Comparison of ENCODE assay signal across 21 cellular contexts in genomic region chr15:58378241-58379085, GRCh38. TPM values are rescaled to one million over a fixed set of nuclear protein-coding genes. Genes with fewer than 3 reads are reported as not detected.
DNase-seq lines count a peak whose midpoint lies in the region; ATAC-seq, FAIRE-seq and TF ChIP-seq lines count a peak whose summit lies in the region.
"Had no signal": no experiment of that assay in that cellular context is flagged by ENCODE, and none has a peak within 500 bp of the region (broad histone marks: within the 10 kb centered on the region; RNA-seq: fewer than 3 reads in every experiment).

No MANE protein-coding gene starts in this region.

- peak overlapping the region; percentile 1 to 14 for H3K27ac Mint-ChIP-seq in stimulated activated naive CD8-positive, alpha-beta T cell treated with anti-CD3 and anti-CD28 coated beads, Interleukin-15, amount 100 ng/mL, for 72 hours
- H3K27ac Mint-ChIP-seq: activated CD8-positive, alpha-beta memory T cell treated with anti-CD3 and anti-CD28 coated beads, Interleukin-2, amount 10 ng/mL, durations not matched to agents 7 days and 5 days; CD4-positive, alpha-beta T cell; WTC11 had no signal

- 35% methylated on average over 6 of the region's 6 CpGs for WGBS in K562 (ENCODE audit: insufficient coverage, low coverage, missing lambda C conversion rate)

- no peaks in the 10 kb centered on the region; a peak in 1 of 5 replicates for H3K4me1 ChIP-seq in K562 (replicated peaks in 1 of 2; ENCODE audit: control insufficient read depth in 2 of 2, insufficient read depth in 2 of 2, low read length in 2 of 2)
- H3K4me1 ChIP-seq: ascending aorta, esophagus squamous epithelium, left lung, pancreas had no signal

- no peak for DNase-seq in stimulated activated naive CD8-positive, alpha-beta T cell treated with anti-CD3 and anti-CD28 coated beads, Interleukin-15, amount 100 ng/mL, for 72 hours
- no peak for DNase-seq in stimulated activated naive CD8-positive, alpha-beta T cell treated with anti-CD3 and anti-CD28 coated beads, Interleukin-15, Interleukin-2, amounts not matched to agents 100 U/mL and 50 U/mL, for 24 hours
- DNase-seq in K562 (ENCODE audit: extremely low read depth in 1 of 4, low spot score in 3 of 4) (no peak), iris pigment epithelial cell (ENCODE audit: low read depth) (peak; percentile 66), coronary artery (ENCODE audit: low spot score) (no peak), hepatic stellate cell (ENCODE audit: low spot score) (no peak)
- DNase-seq: activated CD8-positive, alpha-beta memory T cell treated with anti-CD3 and anti-CD28 coated beads, Interleukin-2, amount 10 ng/mL, durations not matched to agents 7 days and 5 days; activated effector memory CD4-positive, alpha-beta T cell treated with anti-CD3 and anti-CD28 coated beads, Interleukin-2, amount 50 U/mL, for 16 hours; CD4-positive, alpha-beta T cell; dorsolateral prefrontal cortex; esophagus squamous epithelium; left lung; NCI-H1436 treated with DMSO at 0.1 percent for 48 hours; pancreas; Right ventricle myocardium superior; stimulated activated naive CD4-positive, alpha-beta T cell treated with Interleukin-2 at 50 U/mL for 16 hours had no signal

- H3K27me3 ChIP-seq in K562 (ENCODE audit: control insufficient read depth in 2 of 2, insufficient read depth in 2 of 2, low read length in 2 of 2): no peaks in the 10 kb centered on the region
- H3K27me3 ChIP-seq: ascending aorta, dorsolateral prefrontal cortex, esophagus squamous epithelium, left lung, pancreas had no signal

- no peak overlapping the region for H2AFZ ChIP-seq in K562 (ENCODE audit: low read depth, low read length)

- H3K36me3 ChIP-seq in K562 (ENCODE audit: control insufficient read depth, insufficient read depth, low read length): no peaks in the 10 kb centered on the region
- H3K36me3 ChIP-seq: ascending aorta, esophagus squamous epithelium, left lung, pancreas had no signal

- in situ Hi-C loops in K562 (cut with MboI): no loop called here

- BruUV-seq in K562 (replicated peaks; lab: Mats Ljungman, UMichigan): no TSS peak

- CTCF ChIA-PET in K562 (lab: Yijun Ruan, JAX; ENCODE audit: low intra/inter-chr PET ratio): no interaction called here

- no peaks in the 10 kb centered on the region for H4K20me1 ChIP-seq in K562 (replicated peaks; ENCODE audit: control insufficient read depth, insufficient read depth, low read length)

- H3K27ac ChIP-seq in K562 (ENCODE audit: extremely low read depth, low read depth, low read length) (no peak overlapping the region), coronary artery (no peak overlapping the region)
- H3K27ac ChIP-seq: ascending aorta, dorsolateral prefrontal cortex, esophagus squamous epithelium, left lung, pancreas had no signal

- no peak for TF ChIP-seq EP300 in K562 (IDR thresholded peaks at IDR 0.05; ENCODE audit: low read length)

- no peak for FAIRE-seq in K562 (lab: Jason Lieb, UNC)
- FAIRE-seq: A204.1, pancreas had no signal

- TF ChIP-seq POLR2A in K562 (conservative IDR thresholded peaks at IDR 0.05): no peak

- peaks cover 8% of the 10 kb centered on the region for H3K4me1 Mint-ChIP-seq in stimulated activated naive CD8-positive, alpha-beta T cell treated with anti-CD3 and anti-CD28 coated beads, Interleukin-15, amount 100 ng/mL, for 72 hours

- H3K9me3 Mint-ChIP-seq in stimulated activated naive CD8-positive, alpha-beta T cell treated with anti-CD3 and anti-CD28 coated beads, Interleukin-15, amount 100 ng/mL, for 72 hours: peaks cover under 1 to 13% of the 10 kb centered on the region in 2 donors

- H3K9me1 ChIP-seq in K562 (ENCODE audit: control insufficient read depth, insufficient read depth, low read length): no peaks in the 10 kb centered on the region

- H3K4me2 ChIP-seq in K562 (ENCODE audit: insufficient read depth, low read length): no peak overlapping the region

- H3K4me3 ChIP-seq in K562 (no peak overlapping the region), coronary artery (no peak overlapping the region)
- H3K4me3 ChIP-seq: ascending aorta, dorsolateral prefrontal cortex, esophagus squamous epithelium, left lung, pancreas had no signal

- no peaks in the 10 kb centered on the region for H3K79me2 ChIP-seq in K562 (ENCODE audit: control insufficient read depth, insufficient read depth, low read length)

- H3K9ac ChIP-seq in K562 (ENCODE audit: insufficient read depth in 1 of 2, low read depth in 2 of 2, low read length in 2 of 2): no peak overlapping the region

- no peaks in the 10 kb centered on the region for H3K27me3 Mint-ChIP-seq in stimulated activated naive CD8-positive, alpha-beta T cell treated with anti-CD3 and anti-CD28 coated beads, Interleukin-15, amount 100 ng/mL, for 72 hours
- H3K27me3 Mint-ChIP-seq: CD4-positive, alpha-beta T cell had no signal

- intact Hi-C loops in K562 (cut with micrococcal nuclease): no loop called here

- no peak overlapping the region for H3K4me3 Mint-ChIP-seq in stimulated activated naive CD8-positive, alpha-beta T cell treated with anti-CD3 and anti-CD28 coated beads, Interleukin-15, amount 100 ng/mL, for 72 hours
- H3K4me3 Mint-ChIP-seq: activated CD8-positive, alpha-beta memory T cell treated with anti-CD3 and anti-CD28 coated beads, Interleukin-2, amount 10 ng/mL, durations not matched to agents 7 days and 5 days; CD4-positive, alpha-beta T cell; WTC11 had no signal

- ATAC-seq in stimulated activated naive CD8-positive, alpha-beta T cell treated with anti-CD3 and anti-CD28 coated beads, Interleukin-15, amount 100 ng/mL, for 72 hours: no peak
- no peak for ATAC-seq in stimulated activated naive CD8-positive, alpha-beta T cell treated with anti-CD3 and anti-CD28 coated beads, Interleukin-15, Interleukin-2, amounts not matched to agents 100 U/mL and 50 U/mL, for 24 hours
- no peak for ATAC-seq in K562
- ATAC-seq in GM21447 (IDR thresholded peaks at IDR 0.05; ENCODE audit: unreplicated experiment): no peak
- ATAC-seq in HG03521 (IDR thresholded peaks at IDR 0.05; ENCODE audit: unreplicated experiment): no peak
- ATAC-seq: activated CD8-positive, alpha-beta memory T cell treated with anti-CD3 and anti-CD28 coated beads, Interleukin-2, amount 10 ng/mL, durations not matched to agents 7 days and 5 days; left lung; pancreas; WTC11 had no signal

- TF ChIP-seq CTCF in K562 (IDR thresholded peaks at IDR 0.05 in 2 of 3, conservative IDR thresholded peaks at IDR 0.05 in 1 of 3; ENCODE audit: insufficient read depth in 2 of 3, low read depth in 1 of 3, low read length in 3 of 3): no peak
- TF ChIP-seq CTCF in coronary artery (IDR thresholded peaks at IDR 0.05): no peak

- TF ChIP-seq RAD21 in K562 (CRISPR knock-in tag; conservative IDR thresholded peaks at IDR 0.05 in 1 of 2, IDR thresholded peaks at IDR 0.05 in 1 of 2): no peak

- H3K9me3 ChIP-seq in K562 (replicated peaks; ENCODE audit: control insufficient read depth, insufficient read depth, low read depth, low read length): peaks cover 2% of the 10 kb centered on the region; the same call in 1 of the 2 replicates
- H3K9me3 ChIP-seq: pancreas had no signal

- POLR2A ChIA-PET in K562 (lab: Yijun Ruan, JAX): interaction anchor here (0.6 kb wide), 1 partner anchor 18 kb away, joined by 3 read pairs; no protein-coding TSS in a partner anchor

TF ChIP-seq in K562, 482 proteins besides CTCF, POLR2A, EP300 and RAD21:
- TF ChIP-seq GATAD2B (IDR thresholded peaks at IDR 0.05; ENCODE audit: borderline replicate concordance) (peak; percentile 75; the same call in 1 of the 2 replicates), DACH1 (IDR thresholded peaks at IDR 0.05; ENCODE audit: partially characterized antibody) (peak; percentile 94), ZNF224 (CRISPR knock-in tag; IDR thresholded peaks at IDR 0.05) (no peak), ZNF134 (CRISPR knock-in tag; conservative IDR thresholded peaks at IDR 0.05) (no peak)

RNA-seq across cellular contexts. Expression of gene LIPC, which starts 53.3 kb away (rescaled TPM):
- total RNA-seq in K562 (2011; cell fraction: chromatin; rRNA removed; ENCODE audit: low replicate concordance): 0.42 TPM in 1 of 2 replicates, not detected in the other
- total RNA-seq in K562 (2011; cell fraction: nucleolus; rRNA removed): 0.17 and 0.26 TPM in 2 replicates
- total RNA-seq in K562 (2011; cell fraction: nucleoplasm; rRNA removed): 0.15 and 0.92 TPM in 2 replicates
- total RNA-seq in K562 (2014; rRNA removed) (0.08 TPM in 1 of 2 replicates, not detected in the other), K562 (2014; rRNA removed; fragmentation: Illumina TruSeq; extraction: Trizol) (0.07 and 0.29 TPM in 2 replicates), K562 (2015; rRNA removed; fragmentation: Illumina TruSeq; extraction: Trizol) (0.15 and 0.33 TPM in 2 replicates), K562 (2021) (0.13 and 0.27 TPM in 2 replicates)
- polyA plus RNA-seq in K562 (2011; rRNA removed) (0.11 and 0.12 TPM in 2 replicates), K562 (2014; fragmentation: Illumina TruSeq; extraction: Trizol) (0.09 and 0.14 TPM in 2 replicates), K562 (2014; fragmentation: Nextera tagmentation; extraction: Ambion mirVana) (under 1 TPM in 1 of 2 experiments, not detected in 1; 0.07 TPM), K562 (2014; rRNA removed) (0.35 and 0.41 TPM in 2 replicates)
- 0.16 TPM in 1 of 2 replicates, not detected in the other for polyA plus RNA-seq in K562 (2011; cell fraction: cytosol; rRNA removed)
- 0.14 and 0.36 TPM in 2 replicates for polyA plus RNA-seq in K562 (2011; cell fraction: nucleus; rRNA removed)
- 0.76 and 4.9 TPM in 2 replicates for polyA plus RNA-seq in K562 (2012)
- 0.11 and 0.12 TPM in 2 replicates for polyA minus RNA-seq in K562 (2011; rRNA and poly(A)+ RNA removed)
- not detected in 2 replicates for polyA minus RNA-seq in K562 (2011; cell fraction: cytosol; rRNA and poly(A)+ RNA removed)
- polyA minus RNA-seq in K562 (2011; cell fraction: nucleus; rRNA and poly(A)+ RNA removed): 0.13 and 0.22 TPM in 2 replicates
- total RNA-seq: ascending aorta, WTC11 had no signal
